Comparison of ENCODE assay signal across 8 cellular contexts in the genomic region with DNA sequence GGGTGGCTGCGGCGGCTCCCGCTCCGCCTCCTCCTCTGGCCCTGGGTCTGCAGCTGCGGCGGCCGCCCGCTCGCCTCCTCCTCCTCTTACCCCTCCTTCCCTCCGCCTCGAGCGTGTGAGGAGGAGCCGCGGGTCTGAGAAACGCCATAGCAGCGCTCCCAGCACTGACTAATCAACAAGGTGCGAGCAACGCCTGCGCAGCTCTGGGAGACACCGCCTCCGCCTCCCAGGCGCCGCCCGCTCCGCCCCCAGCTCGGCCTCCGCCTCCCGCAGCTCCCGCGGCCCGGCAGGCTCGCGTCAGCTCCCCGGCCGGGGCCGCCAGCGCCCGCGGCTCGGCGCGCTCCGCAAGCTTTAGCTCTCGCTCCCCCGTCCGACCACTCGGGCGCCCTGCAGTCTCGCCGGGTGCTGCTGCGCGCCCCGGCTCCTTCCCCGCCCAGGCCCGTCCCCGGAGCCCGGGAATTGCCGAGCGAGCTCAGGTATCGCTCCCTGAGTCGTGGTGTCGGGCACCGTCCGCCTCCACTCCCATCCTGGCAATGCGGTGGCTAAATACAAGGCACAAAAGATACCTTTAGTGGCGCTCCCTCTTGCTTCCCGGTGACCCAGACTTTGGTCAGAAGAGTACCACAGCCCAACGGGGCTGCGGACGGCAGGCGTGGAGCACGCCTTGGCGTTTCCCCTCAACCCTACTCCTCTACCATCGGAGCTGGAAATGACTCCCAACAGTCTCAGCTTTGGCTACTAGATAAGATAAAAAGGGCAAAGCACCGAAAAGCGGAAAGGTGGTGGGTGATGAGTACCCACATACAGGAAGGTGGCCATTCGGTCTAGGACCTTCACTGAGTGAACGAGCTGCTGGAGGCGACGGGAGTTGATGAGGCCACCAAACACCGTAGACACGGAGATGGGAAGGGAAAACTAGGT. TPM values are rescaled to one million over a fixed set of nuclear protein-coding genes. Genes with fewer than 3 reads are reported as not detected.
DNase-seq lines count a peak whose midpoint lies in the region; ATAC-seq and TF ChIP-seq lines count a peak whose summit lies in the region.

GAREM1 (minus strand) TSS at position 170 of the 921 bp plus-strand sequence. CDS start 454 bp downstream, outside the sequence.

- peaks cover 0 to 15% (median 7%) of the 10 kb centered on the region in 7 donors for H3K9me3 Mint-ChIP-seq in CD14-positive monocyte
- H3K9me3 Mint-ChIP-seq in activated CD4-positive, alpha-beta memory T cell treated with anti-CD3 and anti-CD28 coated beads for 36 hours: no peaks in the 10 kb centered on the region

- H3K27ac Mint-ChIP-seq in CD14-positive monocyte: peak within 1 kb of the TSS in 2 of 7 donors; percentile 26 to 58
- no peak within 1 kb of the TSS for H3K27ac Mint-ChIP-seq in activated CD4-positive, alpha-beta memory T cell treated with anti-CD3 and anti-CD28 coated beads for 36 hours

- H3K27me3 Mint-ChIP-seq in CD14-positive monocyte (ENCODE audit: low read depth in 3 of 3): peaks cover 54 to 79% (median 56%) of the 10 kb centered on the region in 3 donors
- peaks cover 46% of the 10 kb centered on the region for H3K27me3 Mint-ChIP-seq in activated CD4-positive, alpha-beta memory T cell treated with anti-CD3 and anti-CD28 coated beads for 36 hours

- H3K4me3 ChIP-seq in dorsolateral prefrontal cortex (peak within 1 kb of the TSS; percentile 67 to 95 (median 85)), lower leg skin (ENCODE audit: low read depth, poor library complexity, severe bottlenecking) (peak within 1 kb of the TSS; percentile 53)

- H3K27me3 ChIP-seq in dorsolateral prefrontal cortex: no peaks in the 10 kb centered on the region

- ATAC-seq in GM19395 (IDR thresholded peaks at IDR 0.05; ENCODE audit: unreplicated experiment): peak; percentile 97
- ATAC-seq in HG03558 (IDR thresholded peaks at IDR 0.05; ENCODE audit: extremely low read depth, unreplicated experiment): peak; percentile 95

- peak within 1 kb of the TSS in 58 of 59 donors; percentile 1 to 93 (median 86) for H3K27ac ChIP-seq in dorsolateral prefrontal cortex

- TF ChIP-seq CTCF in CD14-positive monocyte (IDR thresholded peaks at IDR 0.05) (peak; percentile 30), dorsolateral prefrontal cortex (IDR thresholded peaks at IDR 0.05 in 54 of 56, conservative IDR thresholded peaks at IDR 0.05 in 2 of 56; ENCODE audit: low read depth in 1 of 56, partially characterized antibody in 56 of 56) (peak in 55 of 56 donors; percentile 56 to 96 (median 79)), lower leg skin (IDR thresholded peaks at IDR 0.05) (no peak)

- peaks cover 29% of the 10 kb centered on the region for H3K4me1 Mint-ChIP-seq in CD14-positive monocyte
- H3K4me1 Mint-ChIP-seq in activated CD4-positive, alpha-beta memory T cell treated with anti-CD3 and anti-CD28 coated beads for 36 hours (ENCODE audit: low read depth): peaks cover 28% of the 10 kb centered on the region

- TF ChIP-seq POLR2A in lower leg skin (IDR thresholded peaks at IDR 0.05): no peak

- intact Hi-C loops in CD14-positive monocyte (cut with micrococcal nuclease) (no loop called here), dorsolateral prefrontal cortex (cut with DNase I) (loop anchor here (1.0 to 10.0 kb wide), 8 partner anchors 30 to 312 kb away; no protein-coding TSS in a partner anchor), lower leg skin (cut with DNase I; ENCODE audit: low total_unique reads) (loop anchor here (5.0 kb wide), 2 partner anchors 184 to 199 kb away; no protein-coding TSS in a partner anchor)
- intact Hi-C loops in activated CD4-positive, alpha-beta memory T cell treated with anti-CD3 and anti-CD28 coated beads for 36 hours (cut with micrococcal nuclease): loop anchor here (1.0 to 5.0 kb wide), 5 partner anchors 60 to 313 kb away; no protein-coding TSS in a partner anchor

- DNase-seq in CD14-positive monocyte (ENCODE audit: low spot score) (peak; percentile 63), NCI-H748 (lab: John Stamatoyannopoulos, UW; ENCODE audit: unreplicated experiment) (peak; percentile 99), dorsolateral prefrontal cortex (peak; percentile 88 to 97 (median 96)), lower leg skin (ENCODE audit: low spot score in 2 of 2) (peak; percentile 94 to 98)
- DNase-seq in activated CD4-positive, alpha-beta memory T cell treated with anti-CD3 and anti-CD28 coated beads for 36 hours: peak; percentile 85
- DNase-seq in stimulated activated CD4-positive, alpha-beta T cell treated with anti-CD3 and anti-CD28 coated beads, Interleukin-4, amount 100 ng/mL, for 48 hours (ENCODE audit: low read depth in 2 of 2): peak; percentile 43 to 58

- 3 to 6% methylated on average over 27 to 53 of the region's 82 CpGs for WGBS in lower leg skin, 2 donors

- CTCF ChIA-PET in activated CD4-positive, alpha-beta memory T cell treated with anti-CD3 and anti-CD28 coated beads for 36 hours (lab: Charles Lee): interaction anchor here (0.6 to 5.1 kb wide), 12 partner anchors 11 to 529 kb away, joined by 3 to 21 read pairs (median 7); partner anchors contain the start of gene TRAPPC8

- POLR2A ChIA-PET in activated CD4-positive, alpha-beta memory T cell treated with anti-CD3 and anti-CD28 coated beads for 36 hours (lab: Charles Lee): no interaction called here

- H3K36me3 Mint-ChIP-seq in CD14-positive monocyte: peaks cover 0 to 10% of the 10 kb centered on the region in 2 donors
- H3K36me3 Mint-ChIP-seq in activated CD4-positive, alpha-beta memory T cell treated with anti-CD3 and anti-CD28 coated beads for 36 hours: no peaks in the 10 kb centered on the region

- peak within 1 kb of the TSS; percentile 79 to 92 for H3K4me3 Mint-ChIP-seq in CD14-positive monocyte
- H3K4me3 Mint-ChIP-seq in activated CD4-positive, alpha-beta memory T cell treated with anti-CD3 and anti-CD28 coated beads for 36 hours: peak within 1 kb of the TSS; percentile 65

RNA-seq across cellular contexts. Expression of gene GAREM1, which starts in this region (rescaled TPM):
- polyA plus RNA-seq in CD14-positive monocyte: not detected
- under 1 TPM in 1 of 2 experiments, not detected in 1; 0.05 TPM for total RNA-seq in activated CD4-positive, alpha-beta memory T cell treated with anti-CD3 and anti-CD28 coated beads for 36 hours
- total RNA-seq in dorsolateral prefrontal cortex: 10 to 100 TPM; 16.7 to 42.4 (median 26.5) TPM
- total RNA-seq in lower leg skin: 10 to 100 TPM; 41.1 to 70.9 (median 49.6) TPM

Comparison
In these comparisons a context has a peak if more than half of its experiments do, and no peak if none do; other contexts are left out.
1. Peak in every context shown above with its lines: DNase-seq, ATAC-seq, H3K4me3 ChIP-seq and H3K27ac ChIP-seq.
2. RNA of gene GAREM1 (total RNA-seq): 41.1 to 70.9 TPM in lower leg skin and 16.7 to 42.4 TPM in dorsolateral prefrontal cortex; 0.05 TPM in activated CD4-positive, alpha-beta memory T cell treated with anti-CD3 and anti-CD28 coated beads for 36 hours; every median in the first group is over 10 times any median in the second.
3. Peak in DNase-seq in CD14-positive monocyte; RNA of the gene not detected or under 1 TPM.
4. Peak in DNase-seq in activated CD4-positive, alpha-beta memory T cell treated with anti-CD3 and anti-CD28 coated beads for 36 hours; RNA of the gene not detected or under 1 TPM.
5. CTCF ChIP-seq: peak in CD14-positive monocyte (single experiment) and dorsolateral prefrontal cortex (55 of 56); none in lower leg skin (0 of 3).
6. intact Hi-C loops: an anchor here in activated CD4-positive, alpha-beta memory T cell treated with anti-CD3 and anti-CD28 coated beads for 36 hours (1.0 to 5.0 kb wide), dorsolateral prefrontal cortex (1.0 to 10.0 kb wide) and lower leg skin (5.0 kb wide); none called in CD14-positive monocyte.